In the genomic region with DNA sequence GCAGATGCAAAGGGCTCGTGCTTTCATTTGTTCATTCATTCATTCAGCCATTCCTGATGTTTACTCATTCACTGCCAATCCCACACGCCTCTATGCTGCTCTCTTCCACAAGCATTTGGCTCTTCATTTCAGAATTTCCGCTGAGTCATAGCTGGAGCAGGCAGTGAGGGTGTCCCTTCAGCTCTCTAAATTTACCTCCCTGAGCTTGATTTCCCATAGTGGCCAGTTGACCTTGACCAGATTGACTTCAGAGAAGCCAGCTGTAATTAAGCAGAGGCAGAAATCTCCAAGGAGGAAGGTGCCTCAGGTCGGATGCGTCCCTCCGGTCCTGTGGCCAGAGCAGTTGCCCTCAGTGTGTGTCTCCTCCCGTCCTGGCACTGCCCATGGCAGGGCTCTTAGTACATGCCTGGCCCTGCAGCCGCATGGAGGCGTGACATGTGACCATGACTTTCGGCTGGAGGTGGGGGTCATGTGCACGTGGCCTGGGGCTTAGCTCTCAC, we compare ENCODE assay signal across 1 cellular context.
TF ChIP-seq lines count a peak whose summit lies in the region.

No MANE protein-coding gene starts in this region.

TF ChIP-seq in GM23338, 12 proteins besides CTCF, POLR2A, EP300 and RAD21 (continued from another document):
- TF ChIP-seq, protein P1, sequence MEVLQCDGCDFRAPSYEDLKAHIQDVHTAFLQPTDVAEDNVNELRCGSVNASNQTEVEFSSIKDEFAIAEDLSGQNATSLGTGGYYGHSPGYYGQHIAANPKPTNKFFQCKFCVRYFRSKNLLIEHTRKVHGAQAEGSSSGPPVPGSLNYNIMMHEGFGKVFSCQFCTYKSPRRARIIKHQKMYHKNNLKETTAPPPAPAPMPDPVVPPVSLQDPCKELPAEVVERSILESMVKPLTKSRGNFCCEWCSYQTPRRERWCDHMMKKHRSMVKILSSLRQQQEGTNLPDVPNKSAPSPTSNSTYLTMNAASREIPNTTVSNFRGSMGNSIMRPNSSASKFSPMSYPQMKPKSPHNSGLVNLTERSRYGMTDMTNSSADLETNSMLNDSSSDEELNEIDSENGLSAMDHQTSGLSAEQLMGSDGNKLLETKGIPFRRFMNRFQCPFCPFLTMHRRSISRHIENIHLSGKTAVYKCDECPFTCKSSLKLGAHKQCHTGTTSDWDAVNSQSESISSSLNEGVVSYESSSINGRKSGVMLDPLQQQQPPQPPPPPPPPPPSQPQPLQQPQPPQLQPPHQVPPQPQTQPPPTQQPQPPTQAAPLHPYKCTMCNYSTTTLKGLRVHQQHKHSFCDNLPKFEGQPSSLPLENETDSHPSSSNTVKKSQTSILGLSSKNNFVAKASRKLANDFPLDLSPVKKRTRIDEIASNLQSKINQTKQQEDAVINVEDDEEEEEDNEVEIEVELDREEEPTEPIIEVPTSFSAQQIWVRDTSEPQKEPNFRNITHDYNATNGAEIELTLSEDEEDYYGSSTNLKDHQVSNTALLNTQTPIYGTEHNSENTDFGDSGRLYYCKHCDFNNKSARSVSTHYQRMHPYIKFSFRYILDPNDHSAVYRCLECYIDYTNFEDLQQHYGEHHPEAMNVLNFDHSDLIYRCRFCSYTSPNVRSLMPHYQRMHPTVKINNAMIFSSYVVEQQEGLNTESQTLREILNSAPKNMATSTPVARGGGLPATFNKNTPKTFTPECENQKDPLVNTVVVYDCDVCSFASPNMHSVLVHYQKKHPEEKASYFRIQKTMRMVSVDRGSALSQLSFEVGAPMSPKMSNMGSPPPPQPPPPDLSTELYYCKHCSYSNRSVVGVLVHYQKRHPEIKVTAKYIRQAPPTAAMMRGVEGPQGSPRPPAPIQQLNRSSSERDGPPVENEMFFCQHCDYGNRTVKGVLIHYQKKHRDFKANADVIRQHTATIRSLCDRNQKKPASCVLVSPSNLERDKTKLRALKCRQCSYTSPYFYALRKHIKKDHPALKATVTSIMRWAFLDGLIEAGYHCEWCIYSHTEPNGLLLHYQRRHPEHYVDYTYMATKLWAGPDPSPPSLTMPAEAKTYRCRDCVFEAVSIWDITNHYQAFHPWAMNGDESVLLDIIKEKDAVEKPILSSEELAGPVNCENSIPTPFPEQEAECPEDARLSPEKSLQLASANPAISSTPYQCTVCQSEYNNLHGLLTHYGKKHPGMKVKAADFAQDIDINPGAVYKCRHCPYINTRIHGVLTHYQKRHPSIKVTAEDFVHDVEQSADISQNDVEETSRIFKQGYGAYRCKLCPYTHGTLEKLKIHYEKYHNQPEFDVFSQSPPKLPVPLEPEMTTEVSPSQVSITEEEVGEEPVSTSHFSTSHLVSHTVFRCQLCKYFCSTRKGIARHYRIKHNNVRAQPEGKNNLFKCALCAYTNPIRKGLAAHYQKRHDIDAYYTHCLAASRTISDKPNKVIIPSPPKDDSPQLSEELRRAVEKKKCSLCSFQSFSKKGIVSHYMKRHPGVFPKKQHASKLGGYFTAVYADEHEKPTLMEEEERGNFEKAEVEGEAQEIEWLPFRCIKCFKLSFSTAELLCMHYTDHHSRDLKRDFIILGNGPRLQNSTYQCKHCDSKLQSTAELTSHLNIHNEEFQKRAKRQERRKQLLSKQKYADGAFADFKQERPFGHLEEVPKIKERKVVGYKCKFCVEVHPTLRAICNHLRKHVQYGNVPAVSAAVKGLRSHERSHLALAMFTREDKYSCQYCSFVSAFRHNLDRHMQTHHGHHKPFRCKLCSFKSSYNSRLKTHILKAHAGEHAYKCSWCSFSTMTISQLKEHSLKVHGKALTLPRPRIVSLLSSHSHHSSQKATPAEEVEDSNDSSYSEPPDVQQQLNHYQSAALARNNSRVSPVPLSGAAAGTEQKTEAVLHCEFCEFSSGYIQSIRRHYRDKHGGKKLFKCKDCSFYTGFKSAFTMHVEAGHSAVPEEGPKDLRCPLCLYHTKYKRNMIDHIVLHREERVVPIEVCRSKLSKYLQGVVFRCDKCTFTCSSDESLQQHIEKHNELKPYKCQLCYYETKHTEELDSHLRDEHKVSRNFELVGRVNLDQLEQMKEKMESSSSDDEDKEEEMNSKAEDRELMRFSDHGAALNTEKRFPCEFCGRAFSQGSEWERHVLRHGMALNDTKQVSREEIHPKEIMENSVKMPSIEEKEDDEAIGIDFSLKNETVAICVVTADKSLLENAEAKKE (CRISPR knock-in tag; IDR thresholded peaks at IDR 0.05) = no peak
- no peak for TF ChIP-seq EZH2phosphoT487 (IDR thresholded peaks at IDR 0.05; ENCODE audit: unreplicated experiment)
- no peak for TF ChIP-seq CREB1 (CRISPR knock-in tag; IDR thresholded peaks at IDR 0.05; ENCODE audit: low read depth)
- TF ChIP-seq, protein P2, sequence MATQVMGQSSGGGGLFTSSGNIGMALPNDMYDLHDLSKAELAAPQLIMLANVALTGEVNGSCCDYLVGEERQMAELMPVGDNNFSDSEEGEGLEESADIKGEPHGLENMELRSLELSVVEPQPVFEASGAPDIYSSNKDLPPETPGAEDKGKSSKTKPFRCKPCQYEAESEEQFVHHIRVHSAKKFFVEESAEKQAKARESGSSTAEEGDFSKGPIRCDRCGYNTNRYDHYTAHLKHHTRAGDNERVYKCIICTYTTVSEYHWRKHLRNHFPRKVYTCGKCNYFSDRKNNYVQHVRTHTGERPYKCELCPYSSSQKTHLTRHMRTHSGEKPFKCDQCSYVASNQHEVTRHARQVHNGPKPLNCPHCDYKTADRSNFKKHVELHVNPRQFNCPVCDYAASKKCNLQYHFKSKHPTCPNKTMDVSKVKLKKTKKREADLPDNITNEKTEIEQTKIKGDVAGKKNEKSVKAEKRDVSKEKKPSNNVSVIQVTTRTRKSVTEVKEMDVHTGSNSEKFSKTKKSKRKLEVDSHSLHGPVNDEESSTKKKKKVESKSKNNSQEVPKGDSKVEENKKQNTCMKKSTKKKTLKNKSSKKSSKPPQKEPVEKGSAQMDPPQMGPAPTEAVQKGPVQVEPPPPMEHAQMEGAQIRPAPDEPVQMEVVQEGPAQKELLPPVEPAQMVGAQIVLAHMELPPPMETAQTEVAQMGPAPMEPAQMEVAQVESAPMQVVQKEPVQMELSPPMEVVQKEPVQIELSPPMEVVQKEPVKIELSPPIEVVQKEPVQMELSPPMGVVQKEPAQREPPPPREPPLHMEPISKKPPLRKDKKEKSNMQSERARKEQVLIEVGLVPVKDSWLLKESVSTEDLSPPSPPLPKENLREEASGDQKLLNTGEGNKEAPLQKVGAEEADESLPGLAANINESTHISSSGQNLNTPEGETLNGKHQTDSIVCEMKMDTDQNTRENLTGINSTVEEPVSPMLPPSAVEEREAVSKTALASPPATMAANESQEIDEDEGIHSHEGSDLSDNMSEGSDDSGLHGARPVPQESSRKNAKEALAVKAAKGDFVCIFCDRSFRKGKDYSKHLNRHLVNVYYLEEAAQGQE (IDR thresholded peaks at IDR 0.05; ENCODE audit: unreplicated experiment) = no peak
- TF ChIP-seq ZNF114 (CRISPR knock-in tag; IDR thresholded peaks at IDR 0.05) = no peak
- no peak for TF ChIP-seq POLR2AphosphoS5 (IDR thresholded peaks at IDR 0.05; ENCODE audit: low read depth)
- no peak for TF ChIP-seq JUNB (IDR thresholded peaks at IDR 0.05; ENCODE audit: unreplicated experiment)
